1 cellular context compared by ENCODE assay signal in the genomic region with DNA sequence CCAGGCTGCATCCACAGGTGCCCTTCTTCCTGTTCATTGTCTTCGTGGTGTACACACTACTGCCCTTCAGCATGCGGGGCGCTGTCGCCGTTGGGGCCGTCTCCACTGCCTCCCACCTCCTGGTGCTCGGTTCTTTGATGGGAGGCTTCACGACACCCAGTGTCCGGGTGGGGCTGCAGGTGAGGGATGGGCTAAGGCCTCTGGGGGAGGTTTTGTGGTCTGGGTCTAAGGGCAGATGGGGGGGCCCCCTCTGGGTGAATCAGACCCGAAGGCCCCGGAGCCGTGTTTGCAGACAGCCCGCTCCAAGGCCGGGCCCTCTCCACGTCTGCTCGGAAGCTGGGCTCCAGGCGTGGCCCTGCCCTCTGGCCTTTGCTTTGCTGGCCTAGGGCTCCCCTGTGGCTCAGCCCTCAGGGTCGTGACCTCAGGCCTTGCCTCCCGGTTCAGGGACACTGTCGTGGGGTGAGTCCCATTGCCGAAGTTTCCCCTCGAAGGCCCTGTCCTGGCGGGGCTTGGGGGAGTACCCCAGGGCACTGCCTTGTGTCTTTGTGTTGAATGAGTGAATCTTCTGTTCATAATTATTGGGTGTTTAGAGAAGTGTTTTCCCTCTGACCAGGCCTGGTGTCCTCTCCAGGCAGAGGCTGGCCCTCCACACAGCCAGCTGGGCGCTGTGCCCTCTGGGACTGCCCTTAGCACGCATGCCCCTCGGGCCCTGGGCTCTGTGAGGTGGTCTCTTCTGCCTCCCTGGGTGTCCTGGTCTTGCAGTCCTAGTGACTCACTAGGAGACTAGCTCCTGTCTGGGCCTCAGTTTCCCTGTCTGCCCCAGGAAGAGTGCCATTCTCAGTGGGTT.
A peak's percentile ranks its signal among the peaks of the same experiment; 100 is the strongest.
TF ChIP-seq lines count a peak whose summit lies in the region.

No MANE protein-coding gene starts in this region.

TF ChIP-seq in HepG2, 621 proteins besides CTCF, POLR2A, EP300 and RAD21 (continued from another document and continues in another):
- TF ChIP-seq, protein P1, sequence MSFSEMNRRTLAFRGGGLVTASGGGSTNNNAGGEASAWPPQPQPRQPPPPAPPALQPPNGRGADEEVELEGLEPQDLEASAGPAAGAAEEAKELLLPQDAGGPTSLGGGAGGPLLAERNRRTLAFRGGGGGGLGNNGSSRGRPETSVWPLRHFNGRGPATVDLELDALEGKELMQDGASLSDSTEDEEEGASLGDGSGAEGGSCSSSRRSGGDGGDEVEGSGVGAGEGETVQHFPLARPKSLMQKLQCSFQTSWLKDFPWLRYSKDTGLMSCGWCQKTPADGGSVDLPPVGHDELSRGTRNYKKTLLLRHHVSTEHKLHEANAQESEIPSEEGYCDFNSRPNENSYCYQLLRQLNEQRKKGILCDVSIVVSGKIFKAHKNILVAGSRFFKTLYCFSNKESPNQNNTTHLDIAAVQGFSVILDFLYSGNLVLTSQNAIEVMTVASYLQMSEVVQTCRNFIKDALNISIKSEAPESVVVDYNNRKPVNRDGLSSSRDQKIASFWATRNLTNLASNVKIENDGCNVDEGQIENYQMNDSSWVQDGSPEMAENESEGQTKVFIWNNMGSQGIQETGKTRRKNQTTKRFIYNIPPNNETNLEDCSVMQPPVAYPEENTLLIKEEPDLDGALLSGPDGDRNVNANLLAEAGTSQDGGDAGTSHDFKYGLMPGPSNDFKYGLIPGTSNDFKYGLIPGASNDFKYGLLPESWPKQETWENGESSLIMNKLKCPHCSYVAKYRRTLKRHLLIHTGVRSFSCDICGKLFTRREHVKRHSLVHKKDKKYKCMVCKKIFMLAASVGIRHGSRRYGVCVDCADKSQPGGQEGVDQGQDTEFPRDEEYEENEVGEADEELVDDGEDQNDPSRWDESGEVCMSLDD (CRISPR knock-in tag; IDR thresholded peaks at IDR 0.05; ENCODE audit: borderline replicate concordance), result peak; percentile 96
- TF ChIP-seq U2AF1 (optimal IDR thresholded peaks at IDR 0.05; ENCODE audit: low read depth, low read length) (no peak), ZNF766 (CRISPR knock-in tag; IDR thresholded peaks at IDR 0.05; ENCODE audit: borderline replicate concordance) (0 out of 2 replicates have a peak, but pooled peaks have one; percentile 27), MYNN (CRISPR knock-in tag; IDR thresholded peaks at IDR 0.05; ENCODE audit: low read depth) (no peak), CENPX (CRISPR knock-in tag; IDR thresholded peaks at IDR 0.05) (no peak), ZFP62 (CRISPR knock-in tag; IDR thresholded peaks at IDR 0.05) (no peak), GLI4 (CRISPR knock-in tag; IDR thresholded peaks at IDR 0.05; ENCODE audit: borderline replicate concordance) (no peak), PPARG (CRISPR knock-in tag; conservative IDR thresholded peaks at IDR 0.05) (peak; percentile 86), SP2 (CRISPR knock-in tag; IDR thresholded peaks at IDR 0.05) (no peak), ZNF83 (CRISPR knock-in tag; IDR thresholded peaks at IDR 0.05; ENCODE audit: borderline replicate concordance) (no peak), FOXJ3 (CRISPR knock-in tag; IDR thresholded peaks at IDR 0.05; ENCODE audit: borderline replicate concordance) (no peak), THAP11 (CRISPR knock-in tag; IDR thresholded peaks at IDR 0.05) (no peak), GPN1 (CRISPR knock-in tag; IDR thresholded peaks at IDR 0.05; ENCODE audit: borderline replicate concordance) (0 out of 2 replicates have a peak, but pooled peaks have one; percentile 68), FOSL2 (CRISPR knock-in tag; IDR thresholded peaks at IDR 0.05) (peak; percentile 84), POLR2AphosphoS5 (IDR thresholded peaks at IDR 0.05; ENCODE audit: low read depth, low read length) (no peak), TEAD3 (CRISPR knock-in tag; optimal IDR thresholded peaks at IDR 0.05; ENCODE audit: borderline replicate concordance) (no peak), SALL1 (CRISPR knock-in tag; IDR thresholded peaks at IDR 0.05) (peak; percentile 77; the same call in 1 of the 2 replicates), HOXA5 (CRISPR knock-in tag; IDR thresholded peaks at IDR 0.05) (no peak), NR3C1 (CRISPR knock-in tag; IDR thresholded peaks at IDR 0.05) (no peak), RCOR2 (CRISPR knock-in tag; IDR thresholded peaks at IDR 0.05) (peak; percentile 68; the same call in 1 of the 2 replicates), NCOR1 (IDR thresholded peaks at IDR 0.05; ENCODE audit: borderline replicate concordance, low read length) (no peak), ZNF207 (IDR thresholded peaks at IDR 0.05; ENCODE audit: borderline replicate concordance) (no peak), TMF1 (CRISPR knock-in tag; IDR thresholded peaks at IDR 0.05; ENCODE audit: low read depth) (no peak)
- TF ChIP-seq, protein P2, sequence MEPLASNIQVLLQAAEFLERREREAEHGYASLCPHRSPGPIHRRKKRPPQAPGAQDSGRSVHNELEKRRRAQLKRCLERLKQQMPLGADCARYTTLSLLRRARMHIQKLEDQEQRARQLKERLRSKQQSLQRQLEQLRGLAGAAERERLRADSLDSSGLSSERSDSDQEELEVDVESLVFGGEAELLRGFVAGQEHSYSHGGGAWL (CRISPR knock-in tag; IDR thresholded peaks at IDR 0.05), result peak; percentile 72; the same call in 1 of the 2 replicates
- TF ChIP-seq, protein P3, sequence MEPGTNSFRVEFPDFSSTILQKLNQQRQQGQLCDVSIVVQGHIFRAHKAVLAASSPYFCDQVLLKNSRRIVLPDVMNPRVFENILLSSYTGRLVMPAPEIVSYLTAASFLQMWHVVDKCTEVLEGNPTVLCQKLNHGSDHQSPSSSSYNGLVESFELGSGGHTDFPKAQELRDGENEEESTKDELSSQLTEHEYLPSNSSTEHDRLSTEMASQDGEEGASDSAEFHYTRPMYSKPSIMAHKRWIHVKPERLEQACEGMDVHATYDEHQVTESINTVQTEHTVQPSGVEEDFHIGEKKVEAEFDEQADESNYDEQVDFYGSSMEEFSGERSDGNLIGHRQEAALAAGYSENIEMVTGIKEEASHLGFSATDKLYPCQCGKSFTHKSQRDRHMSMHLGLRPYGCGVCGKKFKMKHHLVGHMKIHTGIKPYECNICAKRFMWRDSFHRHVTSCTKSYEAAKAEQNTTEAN (CRISPR knock-in tag; conservative IDR thresholded peaks at IDR 0.05), result no peak
- TF ChIP-seq, protein P4, sequence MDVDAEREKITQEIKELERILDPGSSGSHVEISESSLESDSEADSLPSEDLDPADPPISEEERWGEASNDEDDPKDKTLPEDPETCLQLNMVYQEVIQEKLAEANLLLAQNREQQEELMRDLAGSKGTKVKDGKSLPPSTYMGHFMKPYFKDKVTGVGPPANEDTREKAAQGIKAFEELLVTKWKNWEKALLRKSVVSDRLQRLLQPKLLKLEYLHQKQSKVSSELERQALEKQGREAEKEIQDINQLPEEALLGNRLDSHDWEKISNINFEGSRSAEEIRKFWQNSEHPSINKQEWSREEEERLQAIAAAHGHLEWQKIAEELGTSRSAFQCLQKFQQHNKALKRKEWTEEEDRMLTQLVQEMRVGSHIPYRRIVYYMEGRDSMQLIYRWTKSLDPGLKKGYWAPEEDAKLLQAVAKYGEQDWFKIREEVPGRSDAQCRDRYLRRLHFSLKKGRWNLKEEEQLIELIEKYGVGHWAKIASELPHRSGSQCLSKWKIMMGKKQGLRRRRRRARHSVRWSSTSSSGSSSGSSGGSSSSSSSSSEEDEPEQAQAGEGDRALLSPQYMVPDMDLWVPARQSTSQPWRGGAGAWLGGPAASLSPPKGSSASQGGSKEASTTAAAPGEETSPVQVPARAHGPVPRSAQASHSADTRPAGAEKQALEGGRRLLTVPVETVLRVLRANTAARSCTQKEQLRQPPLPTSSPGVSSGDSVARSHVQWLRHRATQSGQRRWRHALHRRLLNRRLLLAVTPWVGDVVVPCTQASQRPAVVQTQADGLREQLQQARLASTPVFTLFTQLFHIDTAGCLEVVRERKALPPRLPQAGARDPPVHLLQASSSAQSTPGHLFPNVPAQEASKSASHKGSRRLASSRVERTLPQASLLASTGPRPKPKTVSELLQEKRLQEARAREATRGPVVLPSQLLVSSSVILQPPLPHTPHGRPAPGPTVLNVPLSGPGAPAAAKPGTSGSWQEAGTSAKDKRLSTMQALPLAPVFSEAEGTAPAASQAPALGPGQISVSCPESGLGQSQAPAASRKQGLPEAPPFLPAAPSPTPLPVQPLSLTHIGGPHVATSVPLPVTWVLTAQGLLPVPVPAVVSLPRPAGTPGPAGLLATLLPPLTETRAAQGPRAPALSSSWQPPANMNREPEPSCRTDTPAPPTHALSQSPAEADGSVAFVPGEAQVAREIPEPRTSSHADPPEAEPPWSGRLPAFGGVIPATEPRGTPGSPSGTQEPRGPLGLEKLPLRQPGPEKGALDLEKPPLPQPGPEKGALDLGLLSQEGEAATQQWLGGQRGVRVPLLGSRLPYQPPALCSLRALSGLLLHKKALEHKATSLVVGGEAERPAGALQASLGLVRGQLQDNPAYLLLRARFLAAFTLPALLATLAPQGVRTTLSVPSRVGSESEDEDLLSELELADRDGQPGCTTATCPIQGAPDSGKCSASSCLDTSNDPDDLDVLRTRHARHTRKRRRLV (CRISPR knock-in tag; IDR thresholded peaks at IDR 0.05), result no peak
- TF ChIP-seq, protein P5, sequence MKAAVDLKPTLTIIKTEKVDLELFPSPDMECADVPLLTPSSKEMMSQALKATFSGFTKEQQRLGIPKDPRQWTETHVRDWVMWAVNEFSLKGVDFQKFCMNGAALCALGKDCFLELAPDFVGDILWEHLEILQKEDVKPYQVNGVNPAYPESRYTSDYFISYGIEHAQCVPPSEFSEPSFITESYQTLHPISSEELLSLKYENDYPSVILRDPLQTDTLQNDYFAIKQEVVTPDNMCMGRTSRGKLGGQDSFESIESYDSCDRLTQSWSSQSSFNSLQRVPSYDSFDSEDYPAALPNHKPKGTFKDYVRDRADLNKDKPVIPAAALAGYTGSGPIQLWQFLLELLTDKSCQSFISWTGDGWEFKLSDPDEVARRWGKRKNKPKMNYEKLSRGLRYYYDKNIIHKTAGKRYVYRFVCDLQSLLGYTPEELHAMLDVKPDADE (CRISPR knock-in tag; IDR thresholded peaks at IDR 0.05), result no peak
- TF ChIP-seq, protein P6, sequence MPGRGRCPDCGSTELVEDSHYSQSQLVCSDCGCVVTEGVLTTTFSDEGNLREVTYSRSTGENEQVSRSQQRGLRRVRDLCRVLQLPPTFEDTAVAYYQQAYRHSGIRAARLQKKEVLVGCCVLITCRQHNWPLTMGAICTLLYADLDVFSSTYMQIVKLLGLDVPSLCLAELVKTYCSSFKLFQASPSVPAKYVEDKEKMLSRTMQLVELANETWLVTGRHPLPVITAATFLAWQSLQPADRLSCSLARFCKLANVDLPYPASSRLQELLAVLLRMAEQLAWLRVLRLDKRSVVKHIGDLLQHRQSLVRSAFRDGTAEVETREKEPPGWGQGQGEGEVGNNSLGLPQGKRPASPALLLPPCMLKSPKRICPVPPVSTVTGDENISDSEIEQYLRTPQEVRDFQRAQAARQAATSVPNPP (CRISPR knock-in tag; IDR thresholded peaks at IDR 0.05), result peak; percentile 70; the same call in 1 of the 2 replicates
- TF ChIP-seq, protein P7, sequence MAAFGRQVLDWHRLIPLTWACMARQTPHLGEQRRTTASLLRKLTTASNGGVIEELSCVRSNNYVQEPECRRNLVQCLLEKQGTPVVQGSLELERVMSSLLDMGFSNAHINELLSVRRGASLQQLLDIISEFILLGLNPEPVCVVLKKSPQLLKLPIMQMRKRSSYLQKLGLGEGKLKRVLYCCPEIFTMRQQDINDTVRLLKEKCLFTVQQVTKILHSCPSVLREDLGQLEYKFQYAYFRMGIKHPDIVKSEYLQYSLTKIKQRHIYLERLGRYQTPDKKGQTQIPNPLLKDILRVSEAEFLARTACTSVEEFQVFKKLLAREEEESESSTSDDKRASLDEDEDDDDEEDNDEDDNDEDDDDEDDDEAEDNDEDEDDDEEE (CRISPR knock-in tag; IDR thresholded peaks at IDR 0.05), result no peak
- TF ChIP-seq, protein P8, sequence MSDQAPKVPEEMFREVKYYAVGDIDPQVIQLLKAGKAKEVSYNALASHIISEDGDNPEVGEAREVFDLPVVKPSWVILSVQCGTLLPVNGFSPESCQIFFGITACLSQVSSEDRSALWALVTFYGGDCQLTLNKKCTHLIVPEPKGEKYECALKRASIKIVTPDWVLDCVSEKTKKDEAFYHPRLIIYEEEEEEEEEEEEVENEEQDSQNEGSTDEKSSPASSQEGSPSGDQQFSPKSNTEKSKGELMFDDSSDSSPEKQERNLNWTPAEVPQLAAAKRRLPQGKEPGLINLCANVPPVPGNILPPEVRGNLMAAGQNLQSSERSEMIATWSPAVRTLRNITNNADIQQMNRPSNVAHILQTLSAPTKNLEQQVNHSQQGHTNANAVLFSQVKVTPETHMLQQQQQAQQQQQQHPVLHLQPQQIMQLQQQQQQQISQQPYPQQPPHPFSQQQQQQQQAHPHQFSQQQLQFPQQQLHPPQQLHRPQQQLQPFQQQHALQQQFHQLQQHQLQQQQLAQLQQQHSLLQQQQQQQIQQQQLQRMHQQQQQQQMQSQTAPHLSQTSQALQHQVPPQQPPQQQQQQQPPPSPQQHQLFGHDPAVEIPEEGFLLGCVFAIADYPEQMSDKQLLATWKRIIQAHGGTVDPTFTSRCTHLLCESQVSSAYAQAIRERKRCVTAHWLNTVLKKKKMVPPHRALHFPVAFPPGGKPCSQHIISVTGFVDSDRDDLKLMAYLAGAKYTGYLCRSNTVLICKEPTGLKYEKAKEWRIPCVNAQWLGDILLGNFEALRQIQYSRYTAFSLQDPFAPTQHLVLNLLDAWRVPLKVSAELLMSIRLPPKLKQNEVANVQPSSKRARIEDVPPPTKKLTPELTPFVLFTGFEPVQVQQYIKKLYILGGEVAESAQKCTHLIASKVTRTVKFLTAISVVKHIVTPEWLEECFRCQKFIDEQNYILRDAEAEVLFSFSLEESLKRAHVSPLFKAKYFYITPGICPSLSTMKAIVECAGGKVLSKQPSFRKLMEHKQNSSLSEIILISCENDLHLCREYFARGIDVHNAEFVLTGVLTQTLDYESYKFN (CRISPR knock-in tag; conservative IDR thresholded peaks at IDR 0.05), result peak; percentile 91
- TF ChIP-seq, protein P9, sequence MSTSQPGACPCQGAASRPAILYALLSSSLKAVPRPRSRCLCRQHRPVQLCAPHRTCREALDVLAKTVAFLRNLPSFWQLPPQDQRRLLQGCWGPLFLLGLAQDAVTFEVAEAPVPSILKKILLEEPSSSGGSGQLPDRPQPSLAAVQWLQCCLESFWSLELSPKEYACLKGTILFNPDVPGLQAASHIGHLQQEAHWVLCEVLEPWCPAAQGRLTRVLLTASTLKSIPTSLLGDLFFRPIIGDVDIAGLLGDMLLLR (CRISPR knock-in tag; IDR thresholded peaks at IDR 0.05), result peak; percentile 33; the same call in 1 of the 2 replicates
- TF ChIP-seq, protein P10, sequence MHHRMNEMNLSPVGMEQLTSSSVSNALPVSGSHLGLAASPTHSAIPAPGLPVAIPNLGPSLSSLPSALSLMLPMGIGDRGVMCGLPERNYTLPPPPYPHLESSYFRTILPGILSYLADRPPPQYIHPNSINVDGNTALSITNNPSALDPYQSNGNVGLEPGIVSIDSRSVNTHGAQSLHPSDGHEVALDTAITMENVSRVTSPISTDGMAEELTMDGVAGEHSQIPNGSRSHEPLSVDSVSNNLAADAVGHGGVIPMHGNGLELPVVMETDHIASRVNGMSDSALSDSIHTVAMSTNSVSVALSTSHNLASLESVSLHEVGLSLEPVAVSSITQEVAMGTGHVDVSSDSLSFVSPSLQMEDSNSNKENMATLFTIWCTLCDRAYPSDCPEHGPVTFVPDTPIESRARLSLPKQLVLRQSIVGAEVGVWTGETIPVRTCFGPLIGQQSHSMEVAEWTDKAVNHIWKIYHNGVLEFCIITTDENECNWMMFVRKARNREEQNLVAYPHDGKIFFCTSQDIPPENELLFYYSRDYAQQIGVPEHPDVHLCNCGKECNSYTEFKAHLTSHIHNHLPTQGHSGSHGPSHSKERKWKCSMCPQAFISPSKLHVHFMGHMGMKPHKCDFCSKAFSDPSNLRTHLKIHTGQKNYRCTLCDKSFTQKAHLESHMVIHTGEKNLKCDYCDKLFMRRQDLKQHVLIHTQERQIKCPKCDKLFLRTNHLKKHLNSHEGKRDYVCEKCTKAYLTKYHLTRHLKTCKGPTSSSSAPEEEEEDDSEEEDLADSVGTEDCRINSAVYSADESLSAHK (CRISPR knock-in tag; IDR thresholded peaks at IDR 0.05; ENCODE audit: borderline replicate concordance), result no peak
